Comparison of ENCODE assay signal across 8 cellular contexts in the genomic region with DNA sequence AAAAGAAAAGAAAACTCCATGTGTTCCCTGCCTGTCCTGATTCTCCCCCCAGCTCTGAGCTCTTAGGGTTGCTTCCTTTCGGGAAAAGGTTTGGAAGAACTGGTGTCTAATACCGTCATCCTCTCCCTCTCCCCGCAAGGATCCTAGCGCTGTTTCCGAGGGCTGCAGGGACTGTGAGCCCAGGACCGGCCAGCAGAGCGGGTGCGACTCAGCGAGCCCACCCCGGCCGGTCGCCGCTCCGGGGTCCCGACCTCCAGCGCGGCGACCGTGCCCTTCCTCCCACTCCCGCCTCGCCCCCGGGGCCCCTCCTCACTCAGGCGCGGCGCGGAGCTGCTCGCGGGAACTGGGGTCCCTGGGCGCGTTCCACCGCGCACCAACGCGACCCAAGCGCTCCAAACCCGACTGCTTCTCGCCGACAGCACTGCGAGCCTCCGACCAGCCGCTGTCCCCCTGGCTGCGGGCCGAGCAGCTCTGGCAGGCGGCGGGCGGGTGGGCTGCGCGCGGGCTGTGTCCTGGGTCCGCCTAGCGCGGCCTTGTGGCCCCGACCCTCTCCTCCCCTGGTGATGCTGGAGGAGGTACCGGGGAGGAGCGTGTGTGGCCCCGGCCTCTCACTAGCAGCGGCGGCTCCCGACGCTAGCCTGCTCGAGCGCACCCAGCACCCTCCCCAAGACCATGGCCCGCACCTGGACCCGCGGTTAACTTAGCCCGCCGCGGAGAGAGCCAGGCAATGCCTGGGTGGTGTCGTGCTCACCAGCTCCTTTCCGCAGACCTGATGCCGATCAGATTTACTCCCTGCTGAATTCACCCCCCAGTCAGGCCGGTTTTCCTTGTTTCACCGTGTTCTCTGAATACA. TPM values are rescaled to one million over a fixed set of nuclear protein-coding genes. Genes with fewer than 3 reads are reported as not detected.
DNase-seq lines count a peak whose midpoint lies in the region; ATAC-seq and TF ChIP-seq lines count a peak whose summit lies in the region.

A gene (minus strand): TSS at position 509 of the 853 bp plus-strand sequence. CDS start 12,484 bp downstream, outside the sequence.

- H3K4me3 Mint-ChIP-seq in Calu3 (ENCODE audit: low read depth, unreplicated experiment): peak within 1 kb of the TSS; percentile 64
- H3K4me3 Mint-ChIP-seq in endodermal cell: peak within 1 kb of the TSS; percentile 69
- H3K4me3 Mint-ChIP-seq in mesothelial cell of epicardium: peak within 1 kb of the TSS; percentile 79
- no peak within 1 kb of the TSS for H3K4me3 Mint-ChIP-seq in activated CD4-positive, alpha-beta T cell treated with anti-CD3 and anti-CD28 coated beads, Interleukin-2, amount 10 ng/mL, durations not matched to agents 24 days and 14 days

- H3K9me3 Mint-ChIP-seq in Calu3 (ENCODE audit: low read depth, unreplicated experiment) (no peaks in the 10 kb centered on the region), endodermal cell (no peaks in the 10 kb centered on the region), mesothelial cell of epicardium (no peaks in the 10 kb centered on the region)
- H3K9me3 Mint-ChIP-seq in activated CD4-positive, alpha-beta T cell treated with anti-CD3 and anti-CD28 coated beads, Interleukin-2, amount 10 ng/mL, durations not matched to agents 24 days and 14 days: no peaks in the 10 kb centered on the region

- CTCF ChIA-PET in Calu3 (lab: Charles Lee): interaction anchor here (0.9 kb wide), 1 partner anchor 12 kb away, joined by 3 read pairs; a partner anchor contains a TSS

- TF ChIP-seq CTCF in Calu3 (IDR thresholded peaks at IDR 0.05; ENCODE audit: unreplicated experiment): no peak
- TF ChIP-seq CTCF in endodermal cell (conservative IDR thresholded peaks at IDR 0.05): peak; percentile 53
- no peak for TF ChIP-seq CTCF in mesothelial cell of epicardium (IDR thresholded peaks at IDR 0.05; ENCODE audit: unreplicated experiment)
- TF ChIP-seq CTCF in upper lobe of right lung (IDR thresholded peaks at IDR 0.05): no peak

- peak; percentile 57 for DNase-seq in Calu3
- DNase-seq in NCI-H526 (lab: John Stamatoyannopoulos, UW): peak; percentile 53 to 70
- DNase-seq in endodermal cell: peak; percentile 86
- DNase-seq in mesothelial cell of epicardium (ENCODE audit: low spot score in 2 of 2, unreplicated experiment in 2 of 2): peak; percentile 25 to 59
- DNase-seq in upper lobe of right lung: peak; percentile 71
- DNase-seq in activated CD4-positive, alpha-beta T cell treated with anti-CD3 and anti-CD28 coated beads, Interleukin-2, amount 10 ng/mL, durations not matched to agents 24 days and 14 days: no peak
- no peak for DNase-seq in NCI-H187 (lab: John Stamatoyannopoulos, UW)

- no peaks in the 10 kb centered on the region for H3K9me3 ChIP-seq in endodermal cell (ENCODE audit: control insufficient read depth, low read length)
- no peaks in the 10 kb centered on the region for H3K9me3 ChIP-seq in upper lobe of right lung

- H3K4me1 ChIP-seq in endodermal cell (ENCODE audit: control insufficient read depth, insufficient read depth, low read length): no peaks in the 10 kb centered on the region
- peaks cover 10% of the 10 kb centered on the region for H3K4me1 ChIP-seq in upper lobe of right lung

- no peaks in the 10 kb centered on the region for H3K27me3 Mint-ChIP-seq in Calu3 (ENCODE audit: unreplicated experiment)
- H3K27me3 Mint-ChIP-seq in endodermal cell (ENCODE audit: insufficient read depth): peaks cover 30% of the 10 kb centered on the region
- H3K27me3 Mint-ChIP-seq in mesothelial cell of epicardium (ENCODE audit: low read depth): peaks cover 79% of the 10 kb centered on the region
- H3K27me3 Mint-ChIP-seq in activated CD4-positive, alpha-beta T cell treated with anti-CD3 and anti-CD28 coated beads, Interleukin-2, amount 10 ng/mL, durations not matched to agents 24 days and 14 days: peaks cover 57% of the 10 kb centered on the region

- H3K27ac ChIP-seq in endodermal cell (ENCODE audit: low read depth, low read length) (no peak within 1 kb of the TSS), upper lobe of right lung (peak within 1 kb of the TSS; percentile 58)

- H3K27ac Mint-ChIP-seq in Calu3 (ENCODE audit: unreplicated experiment): peak within 1 kb of the TSS; percentile 69
- peak within 1 kb of the TSS; percentile 23 for H3K27ac Mint-ChIP-seq in endodermal cell
- H3K27ac Mint-ChIP-seq in mesothelial cell of epicardium: no peak within 1 kb of the TSS
- H3K27ac Mint-ChIP-seq in activated CD4-positive, alpha-beta T cell treated with anti-CD3 and anti-CD28 coated beads, Interleukin-2, amount 10 ng/mL, durations not matched to agents 24 days and 14 days: no peak within 1 kb of the TSS

- peak within 1 kb of the TSS; percentile 18 for H3K9ac ChIP-seq in endodermal cell (ENCODE audit: extremely low read depth, low read length, poor library complexity, severe bottlenecking)

- 0% methylated on average over 17 to 73 of the region's 73 CpGs for WGBS in endodermal cell (ENCODE audit: insufficient coverage in 1 of 2, insufficient read length in 1 of 2), 2 experiments

- no TSS peak for BruUV-seq in Calu3 (replicated peaks; lab: Mats Ljungman, UMichigan)

- ATAC-seq in upper lobe of right lung: peak; percentile 73
- no peak for ATAC-seq in GM18502 (IDR thresholded peaks at IDR 0.05; ENCODE audit: poor library complexity, unreplicated experiment)

- peaks cover 18% of the 10 kb centered on the region for H3K36me3 Mint-ChIP-seq in Calu3 (ENCODE audit: insufficient read depth, unreplicated experiment)
- H3K36me3 Mint-ChIP-seq in endodermal cell (ENCODE audit: low read depth): no peaks in the 10 kb centered on the region
- no peaks in the 10 kb centered on the region for H3K36me3 Mint-ChIP-seq in mesothelial cell of epicardium
- H3K36me3 Mint-ChIP-seq in activated CD4-positive, alpha-beta T cell treated with anti-CD3 and anti-CD28 coated beads, Interleukin-2, amount 10 ng/mL, durations not matched to agents 24 days and 14 days (ENCODE audit: low read depth): no peaks in the 10 kb centered on the region

- H3K4me1 Mint-ChIP-seq in Calu3 (ENCODE audit: low read depth, unreplicated experiment): peaks cover 37% of the 10 kb centered on the region
- H3K4me1 Mint-ChIP-seq in endodermal cell: peaks cover 2% of the 10 kb centered on the region
- H3K4me1 Mint-ChIP-seq in mesothelial cell of epicardium: peaks cover 10% of the 10 kb centered on the region
- H3K4me1 Mint-ChIP-seq in activated CD4-positive, alpha-beta T cell treated with anti-CD3 and anti-CD28 coated beads, Interleukin-2, amount 10 ng/mL, durations not matched to agents 24 days and 14 days: no peaks in the 10 kb centered on the region

- peaks cover 26% of the 10 kb centered on the region for H3K27me3 ChIP-seq in endodermal cell (ENCODE audit: control insufficient read depth, insufficient read depth, low read length, poor library complexity, severe bottlenecking)
- peaks cover 32% of the 10 kb centered on the region for H3K27me3 ChIP-seq in upper lobe of right lung

- H3K36me3 ChIP-seq in endodermal cell (ENCODE audit: control insufficient read depth, insufficient read depth, low read length): no peaks in the 10 kb centered on the region
- H3K36me3 ChIP-seq in upper lobe of right lung: no peaks in the 10 kb centered on the region

- H3K4me3 ChIP-seq in endodermal cell (ENCODE audit: low read length) (peak within 1 kb of the TSS; percentile 85), upper lobe of right lung (peak within 1 kb of the TSS; percentile 55)

- intact Hi-C loops in Calu3 (cut with micrococcal nuclease; ENCODE audit: unreplicated experiment) (no loop called here), upper lobe of right lung (cut with DNase I) (no loop called here)
- intact Hi-C loops in activated CD4-positive, alpha-beta T cell treated with anti-CD3 and anti-CD28 coated beads, Interleukin-2, amount 10 ng/mL, durations not matched to agents 24 days and 14 days (cut with micrococcal nuclease): no loop called here

RNA-seq across cellular contexts. Expression of the gene that starts here (rescaled TPM):
- 1.9 and 2.1 TPM in 2 replicates for total RNA-seq in Calu3 (2022)
- total RNA-seq in endodermal cell: 1 to 10 TPM; 1.1 to 3.2 TPM
- 0.39 TPM for polyA plus RNA-seq in endodermal cell (2013, experiment 1 of 2)
- polyA plus RNA-seq in endodermal cell (2013, experiment 2 of 2): 0.33 TPM
- 0.45 to 0.54 TPM (median 0.49 TPM) in 3 replicates for total RNA-seq in mesothelial cell of epicardium
- 38.8 TPM for total RNA-seq in upper lobe of right lung
- total RNA-seq in activated CD4-positive, alpha-beta T cell treated with anti-CD3 and anti-CD28 coated beads, Interleukin-2, amount 10 ng/mL, durations not matched to agents 24 days and 14 days: not detected in 2 replicates

Comparison
In these comparisons a context has a peak if more than half of its experiments do, and no peak if none do; other contexts are left out.
1. Peak in DNase-seq in mesothelial cell of epicardium; RNA of the gene not detected or under 1 TPM.
2. DNase-seq: peak in Calu3 (single experiment), NCI-H526 (2 of 2), endodermal cell (single experiment) and upper lobe of right lung (single experiment); none in activated CD4-positive, alpha-beta T cell treated with anti-CD3 and anti-CD28 coated beads, Interleukin-2, amount 10 ng/mL, durations not matched to agents 24 days and 14 days (single experiment) and NCI-H187 (0 of 2).
3. H3K27ac Mint-ChIP-seq: peak in Calu3 (single experiment) and endodermal cell (single experiment); none in mesothelial cell of epicardium (single experiment) and activated CD4-positive, alpha-beta T cell treated with anti-CD3 and anti-CD28 coated beads, Interleukin-2, amount 10 ng/mL, durations not matched to agents 24 days and 14 days (single experiment).